18 cellular contexts compared by ENCODE assay signal in genomic region chr20:50633361-50633760, GRCh38. TPM values are rescaled to one million over a fixed set of nuclear protein-coding genes. Genes with fewer than 3 reads are reported as not detected.
A peak's percentile ranks its signal among the peaks of the same experiment; 100 is the strongest.
DNase-seq lines count a peak whose midpoint lies in the region; ATAC-seq, FAIRE-seq and TF ChIP-seq lines count a peak whose summit lies in the region.
"Had no signal": no experiment of that assay in that cellular context is flagged by ENCODE, and none has a peak within 500 bp of the region (broad histone marks: within the 10 kb centered on the region; RNA-seq: fewer than 3 reads in every experiment).

No MANE protein-coding gene starts in this region.

- BruUV-seq in IMR-90 (replicated peaks; lab: Mats Ljungman, UMichigan) = no TSS peak

- H2BK20ac ChIP-seq in IMR-90 (ENCODE audit: low read depth, low read length) (no peak overlapping the region), H1 (ENCODE audit: low read length) (peak overlapping the region; percentile 61; the same call in 1 of the 2 replicates)

- H3K4me1 Mint-ChIP-seq in neural progenitor cell = peaks cover 38% of the 10 kb centered on the region

- 0 out of 2 replicates have a peak overlapping the region, but pooled peaks have one; percentile 7 for H3K14ac ChIP-seq in IMR-90 (replicated peaks; ENCODE audit: low read depth, low read length)
- no peak overlapping the region for H3K14ac ChIP-seq in H1 (ENCODE audit: insufficient read length)

- H3K36me3 ChIP-seq in BLaER1 (no peaks in the 10 kb centered on the region; the same call in 1 of the 2 replicates), IMR-90 (ENCODE audit: control insufficient read depth, insufficient read depth, low read length) (no peaks in the 10 kb centered on the region), H1 (ENCODE audit: control insufficient read depth in 2 of 4, insufficient read depth in 4 of 4, low read length in 3 of 4) (no peaks in the 10 kb centered on the region), neural progenitor cell (no peaks in the 10 kb centered on the region)
- H3K36me3 ChIP-seq: HAP-1 had no signal

- H3K27ac ChIP-seq in BLaER1 (no peak overlapping the region), IMR-90 (ENCODE audit: insufficient read depth, low read length) (no peak overlapping the region), H1 (ENCODE audit: low read depth, low read length) (no peak overlapping the region), neural progenitor cell (no peak overlapping the region)
- H3K27ac ChIP-seq: C4-2B, HL-60 had no signal

- no peak overlapping the region for H3K23ac ChIP-seq in IMR-90 (ENCODE audit: low read depth, low read length)
- H3K23ac ChIP-seq in H1 (ENCODE audit: insufficient read length) = no peak overlapping the region

- TF ChIP-seq RAD21 in IMR-90 (IDR thresholded peaks at IDR 0.05; ENCODE audit: low read length) (no peak), H1 (IDR thresholded peaks at IDR 0.05 in 1 of 2, conservative IDR thresholded peaks at IDR 0.05 in 1 of 2; ENCODE audit: low read depth in 2 of 2, low read length in 2 of 2) (no peak)

- dilution Hi-C loops in IMR-90 (cut with HindIII; ENCODE audit: low sequenced_read_pairs, unreplicated experiment) = no loop called here

- peak overlapping the region; percentile 51; the same call in 1 of the 2 replicates for H3K4ac ChIP-seq in IMR-90 (ENCODE audit: low read depth, low read length)
- no peak overlapping the region for H3K4ac ChIP-seq in H1 (replicated peaks; ENCODE audit: insufficient read length, low read depth, low read length)

- no peak for TF ChIP-seq CTCF in IMR-90 (conservative IDR thresholded peaks at IDR 0.05; ENCODE audit: low read depth, low read length)
- no peak for TF ChIP-seq CTCF in H1 (IDR thresholded peaks at IDR 0.05; ENCODE audit: control extremely low read depth in 1 of 3, insufficient read depth in 1 of 3, low read depth in 1 of 3, low read length in 3 of 3)
- TF ChIP-seq CTCF in neural progenitor cell (IDR thresholded peaks at IDR 0.05) = no peak

- CTCF ChIA-PET in IMR-90 (lab: Yijun Ruan, JAX) (no interaction called here), H1 (lab: Charles Lee; ENCODE audit: partially characterized antibody) (interaction anchor here (1.1 to 7.4 kb wide), 9 partner anchors 8 to 169 kb away, joined by 3 to 84 read pairs (median 5); no protein-coding TSS in a partner anchor)

- WGBS in IMR-90 (ENCODE audit: extremely low coverage in 2 of 2, insufficient read length in 1 of 2), 2 experiments = 100% methylated on average over 1 of the region's 10 CpGs; no CpG with 5 or more reads in 1 of the 2 experiments
- 80% methylated on average over 8 of the region's 10 CpGs; no CpG with 5 or more reads in 1 of the 2 experiments for WGBS in H1 (ENCODE audit: extremely low coverage in 1 of 2, insufficient coverage in 1 of 2, insufficient read length in 1 of 2, insufficient replicate concordance in 2 of 2, low coverage in 1 of 2, low lambda C conversion rate in 2 of 2, missing lambda C conversion rate in 1 of 2), 2 experiments

- H3K79me1 ChIP-seq in IMR-90 (ENCODE audit: low read depth in 1 of 2, low read length in 2 of 2) (peaks cover 4 to 48% of the 10 kb centered on the region in 2 experiments; a peak in 3 of 4 replicates), H1 (ENCODE audit: low read depth, low read length) (no peaks in the 10 kb centered on the region)

- H2BK12ac ChIP-seq in H1 (ENCODE audit: low read depth, low read length) = no peak overlapping the region

- H4K20me1 ChIP-seq in BLaER1 (no peaks in the 10 kb centered on the region), IMR-90 (ENCODE audit: insufficient read depth, low read length) (no peaks in the 10 kb centered on the region), H1 (replicated peaks in 1 of 2; ENCODE audit: control insufficient read depth in 1 of 2, insufficient read depth in 2 of 2, low read length in 2 of 2) (no peaks in the 10 kb centered on the region), neural progenitor cell (ENCODE audit: low read depth) (no peaks in the 10 kb centered on the region)

- no peaks in the 10 kb centered on the region for H3K23me2 ChIP-seq in H1 (ENCODE audit: low read depth, low read length)

- H2AK5ac ChIP-seq in IMR-90 (ENCODE audit: low read depth, low read length) (peak overlapping the region; percentile 35; the same call in 1 of the 2 replicates), H1 (ENCODE audit: low read depth, low read length) (no peak overlapping the region)

- peak overlapping the region; percentile 29 for H3K27ac Mint-ChIP-seq in neural progenitor cell
- H3K27ac Mint-ChIP-seq: B cell; CD4-positive, alpha-beta memory T cell; HFFc6 had no signal

- no peak for FAIRE-seq in H1 (lab: Jason Lieb, UNC)
- FAIRE-seq: A204.1, GM12878, GM18507 had no signal

- in situ Hi-C loops in IMR-90 (cut with MboI; ENCODE audit: low sequenced_read_pairs) = loop anchor here (5.0 kb wide), 1 partner anchor 109 kb away; no protein-coding TSS in a partner anchor

- no peak overlapping the region for H3K4me3 Mint-ChIP-seq in neural progenitor cell
- H3K4me3 Mint-ChIP-seq: B cell; CD4-positive, alpha-beta memory T cell; HFFc6 had no signal

- TF ChIP-seq POLR2A in IMR-90 (IDR thresholded peaks at IDR 0.05; ENCODE audit: low read depth, low read length) (no peak), H1 (IDR thresholded peaks at IDR 0.05; ENCODE audit: control extremely low read depth in 1 of 2, low read depth in 2 of 2, low read length in 2 of 2) (no peak)

- no peaks in the 10 kb centered on the region for H3K9me3 Mint-ChIP-seq in neural progenitor cell
- H3K9me3 Mint-ChIP-seq: CD4-positive, alpha-beta memory T cell; HFFc6 had no signal

- H4K91ac ChIP-seq in IMR-90 (ENCODE audit: insufficient read depth, low read depth, low read length) = peak overlapping the region; percentile 51; the same call in 1 of the 2 replicates
- H4K91ac ChIP-seq in H1 (replicated peaks; ENCODE audit: insufficient read length, low read length) = no peak overlapping the region

- H3K27me3 ChIP-seq in BLaER1 = no peaks in the 10 kb centered on the region
- no peaks in the 10 kb centered on the region for H3K27me3 ChIP-seq in IMR-90 (ENCODE audit: control insufficient read depth, insufficient read depth, low read length)
- no peaks in the 10 kb centered on the region for H3K27me3 ChIP-seq in H1 (replicated peaks in 1 of 4; ENCODE audit: control insufficient read depth in 3 of 4, extremely low read depth in 1 of 4, insufficient read depth in 3 of 4, low read length in 3 of 4)
- no peaks in the 10 kb centered on the region for H3K27me3 ChIP-seq in neural progenitor cell

- no peak overlapping the region for H3K56ac ChIP-seq in IMR-90 (ENCODE audit: extremely low read depth, insufficient read depth, low read length)
- H3K56ac ChIP-seq in H1 (replicated peaks; ENCODE audit: insufficient read length, low read depth, low read length) = no peak overlapping the region

- peaks cover 20% of the 10 kb centered on the region for H3F3A ChIP-seq in neural progenitor cell (ENCODE audit: low read depth)

- H2AFZ ChIP-seq in IMR-90 (replicated peaks; ENCODE audit: low read length, poor library complexity) (no peak overlapping the region), H1 (ENCODE audit: low read length) (no peak overlapping the region), neural progenitor cell (replicated peaks) (no peak overlapping the region)

- H3K9me1 ChIP-seq in IMR-90 (ENCODE audit: insufficient read depth, low read length) = peaks cover 15% of the 10 kb centered on the region

- H3K4me1 ChIP-seq in BLaER1 (peaks cover 86% of the 10 kb centered on the region), IMR-90 (ENCODE audit: control insufficient read depth, insufficient read depth, low read length) (peaks cover 21% of the 10 kb centered on the region), H1 (replicated peaks in 1 of 4; ENCODE audit: control insufficient read depth in 3 of 4, insufficient read depth in 4 of 4, low read length in 3 of 4) (peaks cover 13 to 19% (median 16%) of the 10 kb centered on the region in 4 experiments), neural progenitor cell (peaks cover 32% of the 10 kb centered on the region)

- H4K8ac ChIP-seq in IMR-90 (ENCODE audit: low read depth in 2 of 2, low read length in 2 of 2) (peak overlapping the region in 1 of 2 experiments; percentile 38; a peak in 1 of 4 replicates), H1 (ENCODE audit: extremely low read depth, insufficient read depth, low read length) (no peak overlapping the region)

- no peaks in the 10 kb centered on the region for H3K36me3 Mint-ChIP-seq in neural progenitor cell
- H3K36me3 Mint-ChIP-seq: CD4-positive, alpha-beta memory T cell had no signal

- H3K4me3 ChIP-seq in BLaER1 (no peak overlapping the region), IMR-90 (ENCODE audit: insufficient read depth, low read depth, low read length) (no peak overlapping the region), H1 (ENCODE audit: extremely low read depth in 1 of 4, insufficient read depth in 2 of 4, low read depth in 3 of 4, low read length in 4 of 4) (no peak overlapping the region), neural progenitor cell (no peak overlapping the region)
- H3K4me3 ChIP-seq: GM12878, HAP-1 had no signal

- H2BK15ac ChIP-seq in IMR-90 (ENCODE audit: low read depth, low read length) (peak overlapping the region; percentile 70; the same call in 1 of the 3 replicates), H1 (ENCODE audit: low read length) (peak overlapping the region; percentile 75; the same call in 1 of the 2 replicates)

- peaks cover 2% of the 10 kb centered on the region for H3K27me3 Mint-ChIP-seq in neural progenitor cell (ENCODE audit: insufficient read depth, low read depth)

- H3K79me2 ChIP-seq in H1 (ENCODE audit: control insufficient read depth in 1 of 2, insufficient read depth in 2 of 2, low read length in 2 of 2) (no peaks in the 10 kb centered on the region), neural progenitor cell (ENCODE audit: low read depth) (no peaks in the 10 kb centered on the region)

- H4K5ac ChIP-seq in IMR-90 (ENCODE audit: low read depth, low read length) (no peak overlapping the region), H1 (ENCODE audit: insufficient read length, low read depth, low read length) (no peak overlapping the region)

- H3K18ac ChIP-seq in IMR-90 (ENCODE audit: low read depth, low read length) (no peak overlapping the region), H1 (ENCODE audit: extremely low read depth, low read length) (no peak overlapping the region)

- H3K9ac ChIP-seq in BLaER1 (no peak overlapping the region), IMR-90 (ENCODE audit: low read depth, low read length) (no peak overlapping the region), H1 (replicated peaks in 1 of 4; ENCODE audit: extremely low read depth in 1 of 4, low read depth in 3 of 4, low read length in 3 of 4) (no peak overlapping the region), neural progenitor cell (no peak overlapping the region)

- H2BK120ac ChIP-seq in IMR-90 (ENCODE audit: low read depth, low read length) (peak overlapping the region; percentile 20; the same call in 1 of the 2 replicates), H1 (replicated peaks; ENCODE audit: low read depth, low read length) (no peak overlapping the region)

- H2AK9ac ChIP-seq in IMR-90 (replicated peaks; ENCODE audit: low read depth, low read length, poor library complexity) = peak overlapping the region; percentile 7

- H3K9me3 ChIP-seq in BLaER1 = no peaks in the 10 kb centered on the region
- H3K9me3 ChIP-seq in IMR-90 (ENCODE audit: control insufficient read depth, insufficient read depth, low read length) = no peaks in the 10 kb centered on the region
- H3K9me3 ChIP-seq in H1 (ENCODE audit: insufficient read depth in 2 of 2, low read depth in 1 of 2, low read length in 1 of 2) = no peaks in the 10 kb centered on the region
- no peaks in the 10 kb centered on the region for H3K9me3 ChIP-seq in neural progenitor cell (ENCODE audit: low read depth)
- H3K9me3 ChIP-seq: HAP-1 had no signal

- no peak for DNase-seq in IMR-90
- no peak for DNase-seq in H1 (ENCODE audit: low read depth in 1 of 2, low spot score in 2 of 2)
- DNase-seq in neural progenitor cell (ENCODE audit: low spot score) = no peak
- no peak for DNase-seq in NCI-H774 (lab: John Stamatoyannopoulos, UW)
- DNase-seq: CD4-positive, alpha-beta memory T cell; DMS79; GOT3; HFFc6 had no signal

- H3K4me2 ChIP-seq in BLaER1 (peak overlapping the region; percentile 30; the same call in 1 of the 2 replicates), IMR-90 (ENCODE audit: low read depth, low read length) (no peak overlapping the region), H1 (ENCODE audit: insufficient read depth in 1 of 2, low read depth in 2 of 2, low read length in 2 of 2) (no peak overlapping the region), neural progenitor cell (no peak overlapping the region)

- POLR2A ChIA-PET in IMR-90 (lab: Charles Lee; ENCODE audit: unreplicated experiment) = no interaction called here
- POLR2A ChIA-PET in H1 (lab: Charles Lee; ENCODE audit: partially characterized antibody) = interaction anchor here (1.6 kb wide), 1 partner anchor 12 kb away, joined by 5 read pairs; no protein-coding TSS in a partner anchor

- no peak for TF ChIP-seq EP300 in H1 (IDR thresholded peaks at IDR 0.05; ENCODE audit: borderline replicate concordance in 1 of 2, low read depth in 2 of 2, low read length in 2 of 2)

- ATAC-seq in IMR-90 (ENCODE audit: low read depth) = no peak
- ATAC-seq in GM21390 (IDR thresholded peaks at IDR 0.05; ENCODE audit: unreplicated experiment) = no peak
- ATAC-seq in HG02870 (IDR thresholded peaks at IDR 0.05; ENCODE audit: unreplicated experiment) = no peak
- ATAC-seq: GM12878 had no signal

- H2BK5ac ChIP-seq in IMR-90 (ENCODE audit: low read depth, low read length, poor library complexity, severe bottlenecking) = no peak overlapping the region
- H2BK5ac ChIP-seq in H1 (ENCODE audit: low read depth, low read length) = no peak overlapping the region; the same call in 1 of the 2 replicates

- intact Hi-C loops in IMR-90 (cut with micrococcal nuclease) = no loop called here

RNA-seq across cellular contexts. Expression of gene RIPOR3, which starts 58.0 kb away (rescaled TPM):
- total RNA-seq in IMR-90 (2012; rRNA removed) (0.28 and 0.54 TPM in 2 replicates), neural progenitor cell (ENCODE audit: low replicate concordance) (1.2 and 3.7 TPM in 2 replicates)
- polyA plus RNA-seq in IMR-90 (2012; rRNA removed) (1.7 TPM in 2 replicates), H1 (2011; rRNA removed) (3.6 and 5.6 TPM in 2 replicates)
- polyA plus RNA-seq in IMR-90 (2012; cell fraction: cytosol; rRNA removed) = 0.28 and 0.71 TPM in 2 replicates
- 11.7 and 15.4 TPM in 2 replicates for polyA plus RNA-seq in IMR-90 (2012; cell fraction: nucleus; rRNA removed; ENCODE audit: low replicate concordance)
- 4.5 and 4.7 TPM in 2 replicates for total RNA-seq in H1 (2021; fragmentation: NEBNext Ultra II Directional; extraction: Animal tissue kit (Norgen Biotek cat#: 25700))
- polyA plus RNA-seq in H1 (2011; cell fraction: cytosol; rRNA removed) = 6.9 TPM
- polyA plus RNA-seq in H1 (2011; cell fraction: nucleus; rRNA removed) = 43.0 TPM
- polyA plus RNA-seq in H1 (2012, experiment 1 of 2) = 5.7 to 7.7 TPM (median 5.9 TPM) in 4 replicates
- polyA plus RNA-seq in H1 (2012, experiment 2 of 2) = 1.6 TPM
- 3.2 TPM for polyA plus RNA-seq in H1 (2013, experiment 1 of 2)
- polyA plus RNA-seq in H1 (2013, experiment 2 of 2) = 2.5 TPM
- 3.3 and 3.8 TPM in 2 replicates for polyA minus RNA-seq in H1 (2011; rRNA and poly(A)+ RNA removed)
- 3.1 TPM for polyA minus RNA-seq in H1 (2011; cell fraction: cytosol; rRNA and poly(A)+ RNA removed)
- polyA minus RNA-seq in H1 (2011; cell fraction: nucleus; rRNA and poly(A)+ RNA removed) = 9.2 TPM
- total RNA-seq: CD4-positive, alpha-beta memory T cell; GM12878 had no signal
